ENCODE assay signal across 15 cellular contexts in the genomic region with DNA sequence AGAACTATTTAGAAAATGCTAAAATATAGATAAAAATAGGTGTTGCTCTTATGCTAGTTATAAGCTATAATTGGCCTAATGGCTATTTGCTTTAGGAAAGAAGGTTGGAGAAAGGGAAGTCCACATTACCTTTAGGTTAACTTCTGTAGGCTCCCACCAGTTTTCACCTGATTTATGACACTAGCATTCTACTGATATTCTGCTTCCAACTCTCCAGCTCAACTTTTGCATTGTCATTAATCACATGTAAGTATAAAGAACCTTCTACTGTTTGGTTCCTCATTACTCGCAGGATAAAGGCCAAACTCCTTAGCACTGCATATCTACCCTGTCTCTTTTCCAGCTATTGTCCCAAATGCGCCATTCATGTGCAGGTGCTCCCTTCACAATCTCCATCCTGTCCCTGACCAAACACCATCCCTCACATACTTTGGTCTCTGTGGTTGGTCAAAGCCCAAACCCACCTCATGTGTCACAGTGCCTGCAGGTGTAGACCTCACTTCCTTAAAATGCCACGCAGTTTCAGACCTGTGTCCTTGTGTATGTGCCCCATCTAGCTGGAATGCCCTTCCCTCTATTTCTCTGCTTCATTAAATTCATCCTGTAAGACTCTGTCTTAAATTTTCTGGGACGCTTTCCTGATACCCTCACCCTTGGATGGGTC. TPM values are rescaled to one million over a fixed set of nuclear protein-coding genes. Genes with fewer than 3 reads are reported as not detected.
DNase-seq lines count a peak whose midpoint lies in the region; ATAC-seq and TF ChIP-seq lines count a peak whose summit lies in the region.
"Had no signal": no experiment of that assay in that cellular context is flagged by ENCODE, and none has a peak within 500 bp of the region (broad histone marks: within the 10 kb centered on the region; RNA-seq: fewer than 3 reads in every experiment).

No MANE protein-coding gene starts in this region.

- peaks cover 11% of the 10 kb centered on the region for H3F3A ChIP-seq in MM.1S (ENCODE audit: insufficient read depth, low read length)

- peak overlapping the region; percentile 79 for H3K4me2 ChIP-seq in MM.1S (ENCODE audit: low read depth, low read length)

- ATAC-seq in activated naive CD8-positive, alpha-beta T cell treated with anti-CD3 and anti-CD28 coated beads, Interleukin-2, amount 50 U/mL, for 24 hours, result no peak
- ATAC-seq in GM21526 (IDR thresholded peaks at IDR 0.05; ENCODE audit: low FRiP score, unreplicated experiment), result no peak
- ATAC-seq in GM19023 (IDR thresholded peaks at IDR 0.05; ENCODE audit: unreplicated experiment), result no peak
- ATAC-seq in HG03025 (IDR thresholded peaks at IDR 0.05; ENCODE audit: low FRiP score, unreplicated experiment), result no peak

- peaks cover 52% of the 10 kb centered on the region for H3K36me3 Mint-ChIP-seq in activated CD4-positive, alpha-beta T cell treated with anti-CD3 and anti-CD28 coated beads, Interleukin-2, amount 10 ng/mL, durations not matched to agents 7 days and 5 days (ENCODE audit: low read depth)
- H3K36me3 Mint-ChIP-seq in activated naive CD8-positive, alpha-beta T cell treated with anti-CD3 and anti-CD28 coated beads, Interleukin-2, amount 50 U/mL, for 24 hours (ENCODE audit: low read depth), result peaks cover 18% of the 10 kb centered on the region
- H3K36me3 Mint-ChIP-seq in neural crest cell (ENCODE audit: low read depth), result peaks cover 3% of the 10 kb centered on the region

- H3K9me3 ChIP-seq in MM.1S (replicated peaks; ENCODE audit: insufficient read depth, low read length), result no peaks in the 10 kb centered on the region
- H3K9me3 ChIP-seq: vagina had no signal

- H3K27me3 ChIP-seq in MM.1S (replicated peaks; ENCODE audit: insufficient read depth, low read length), result no peaks in the 10 kb centered on the region
- H3K27me3 ChIP-seq: vagina had no signal

- H3K79me2 ChIP-seq in MM.1S (ENCODE audit: low read length), result peaks cover 78% of the 10 kb centered on the region

- H3K27me3 Mint-ChIP-seq in activated CD4-positive, alpha-beta T cell treated with anti-CD3 and anti-CD28 coated beads, Interleukin-2, amount 10 ng/mL, durations not matched to agents 7 days and 5 days, result no peaks in the 10 kb centered on the region
- H3K27me3 Mint-ChIP-seq in activated naive CD8-positive, alpha-beta T cell treated with anti-CD3 and anti-CD28 coated beads, Interleukin-2, amount 50 U/mL, for 24 hours, result no peaks in the 10 kb centered on the region
- no peaks in the 10 kb centered on the region for H3K27me3 Mint-ChIP-seq in neural crest cell (ENCODE audit: low read depth)

- TF ChIP-seq CTCF in MM.1S (IDR thresholded peaks at IDR 0.05; ENCODE audit: low read length) (no peak), neural crest cell (conservative IDR thresholded peaks at IDR 0.05) (no peak)

- peak overlapping the region; percentile 99 for H3K4me3 Mint-ChIP-seq in activated CD4-positive, alpha-beta T cell treated with anti-CD3 and anti-CD28 coated beads, Interleukin-2, amount 10 ng/mL, durations not matched to agents 7 days and 5 days
- peak overlapping the region; percentile 100 for H3K4me3 Mint-ChIP-seq in activated naive CD8-positive, alpha-beta T cell treated with anti-CD3 and anti-CD28 coated beads, Interleukin-2, amount 50 U/mL, for 24 hours
- H3K4me3 Mint-ChIP-seq in neural crest cell, result peak overlapping the region; percentile 4
- H3K4me3 Mint-ChIP-seq: dendritic cell treated with granulocyte-macrophage colony-stimulating factor and Interleukin-4, amounts not matched to agents 40 ng/mL and 50 ng/mL, for 4 days had no signal

- peaks cover 33% of the 10 kb centered on the region for H3K4me1 ChIP-seq in MM.1S (ENCODE audit: low read length)

- CTCF ChIA-PET in activated CD4-positive, alpha-beta T cell treated with anti-CD3 and anti-CD28 coated beads, Interleukin-2, amount 10 ng/mL, durations not matched to agents 7 days and 5 days (lab: Charles Lee), result interaction anchor here (0.5 to 5.2 kb wide), 6 partner anchors 9 to 94 kb away, joined by 3 to 33 read pairs (median 4); no protein-coding TSS in a partner anchor

- H4K20me1 ChIP-seq in MM.1S (ENCODE audit: insufficient read depth, low read length), result no peaks in the 10 kb centered on the region

- H3K4me1 Mint-ChIP-seq in activated CD4-positive, alpha-beta T cell treated with anti-CD3 and anti-CD28 coated beads, Interleukin-2, amount 10 ng/mL, durations not matched to agents 7 days and 5 days, result peaks cover 63% of the 10 kb centered on the region
- H3K4me1 Mint-ChIP-seq in activated naive CD8-positive, alpha-beta T cell treated with anti-CD3 and anti-CD28 coated beads, Interleukin-2, amount 50 U/mL, for 24 hours, result peaks cover 71% of the 10 kb centered on the region
- peaks cover 32% of the 10 kb centered on the region for H3K4me1 Mint-ChIP-seq in neural crest cell

- peak overlapping the region; percentile 13; the same call in 1 of the 2 replicates for H3K27ac ChIP-seq in MM.1S (ENCODE audit: low read length)
- H3K27ac ChIP-seq: vagina had no signal

- POLR2A ChIA-PET in activated CD4-positive, alpha-beta T cell treated with anti-CD3 and anti-CD28 coated beads, Interleukin-2, amount 10 ng/mL, durations not matched to agents 7 days and 5 days (lab: Charles Lee), result interaction anchor here (0.7 to 1.2 kb wide), 2 partner anchors 40 to 41 kb away, joined by 3 to 11 read pairs; no protein-coding TSS in a partner anchor

- H2AFZ ChIP-seq in MM.1S (ENCODE audit: low read length), result no peak overlapping the region

- H3K27ac Mint-ChIP-seq in activated CD4-positive, alpha-beta T cell treated with anti-CD3 and anti-CD28 coated beads, Interleukin-2, amount 10 ng/mL, durations not matched to agents 7 days and 5 days, result peak overlapping the region; percentile 1
- H3K27ac Mint-ChIP-seq in activated naive CD8-positive, alpha-beta T cell treated with anti-CD3 and anti-CD28 coated beads, Interleukin-2, amount 50 U/mL, for 24 hours, result no peak overlapping the region
- no peak overlapping the region for H3K27ac Mint-ChIP-seq in neural crest cell (ENCODE audit: unreplicated experiment)
- H3K27ac Mint-ChIP-seq: dendritic cell treated with granulocyte-macrophage colony-stimulating factor and Interleukin-4, amounts not matched to agents 40 ng/mL and 50 ng/mL, for 4 days had no signal

- no peak for DNase-seq in activated CD4-positive, alpha-beta T cell treated with anti-CD3 and anti-CD28 coated beads, Interleukin-2, amount 10 ng/mL, durations not matched to agents 7 days and 5 days
- DNase-seq in activated CD4-positive, alpha-beta T cell treated with anti-CD3 and anti-CD28 coated beads, Interleukin-2, amount 50 U/mL, for 1 hour, result no peak
- DNase-seq in MM.1S (no peak), neural crest cell (ENCODE audit: low read depth, low spot score) (no peak)
- DNase-seq in activated naive CD8-positive, alpha-beta T cell treated with anti-CD3 and anti-CD28 coated beads, Interleukin-2, amount 50 U/mL, for 24 hours, result no peak
- DNase-seq: ACHN, activated gamma-delta T cell, HCEC 1CT, head of caudate nucleus, NCI-H1436 had no signal

- no peaks in the 10 kb centered on the region for H3K9me2 ChIP-seq in MM.1S (replicated peaks; ENCODE audit: insufficient read depth, low read length)

- peaks cover 2% of the 10 kb centered on the region for H3K9me3 Mint-ChIP-seq in activated CD4-positive, alpha-beta T cell treated with anti-CD3 and anti-CD28 coated beads, Interleukin-2, amount 10 ng/mL, durations not matched to agents 7 days and 5 days
- H3K9me3 Mint-ChIP-seq in activated naive CD8-positive, alpha-beta T cell treated with anti-CD3 and anti-CD28 coated beads, Interleukin-2, amount 50 U/mL, for 24 hours, result no peaks in the 10 kb centered on the region
- no peaks in the 10 kb centered on the region for H3K9me3 Mint-ChIP-seq in neural crest cell
- H3K9me3 Mint-ChIP-seq: dendritic cell treated with granulocyte-macrophage colony-stimulating factor and Interleukin-4, amounts not matched to agents 40 ng/mL and 50 ng/mL, for 4 days had no signal

- H3K4me3 ChIP-seq in MM.1S (ENCODE audit: low read length), result 0 out of 2 replicates have a peak overlapping the region, but pooled peaks have one; percentile 12
- H3K4me3 ChIP-seq: vagina had no signal

- H3K36me3 ChIP-seq in MM.1S (replicated peaks; ENCODE audit: insufficient read depth, low read length), result no peaks in the 10 kb centered on the region
- H3K36me3 ChIP-seq: vagina had no signal

- H3K9ac ChIP-seq in MM.1S (ENCODE audit: low read length), result no peak overlapping the region

RNA-seq across cellular contexts. Expression of gene DDHD1, which starts 3.3 kb away (rescaled TPM):
- total RNA-seq in activated CD4-positive, alpha-beta T cell treated with anti-CD3 and anti-CD28 coated beads, Interleukin-2, amount 10 ng/mL, durations not matched to agents 7 days and 5 days, result 10 to 100 TPM; 53.8 to 58.0 TPM
- 17.9 and 18.0 TPM in 2 replicates for total RNA-seq in neural crest cell

Comparison
In these comparisons a context has a peak if more than half of its experiments do, and no peak if none do; other contexts are left out.
1. H3K4me3 Mint-ChIP-seq: peak in every context shown above with its lines; median percentile 100 in activated naive CD8-positive, alpha-beta T cell treated with anti-CD3 and anti-CD28 coated beads, Interleukin-2, amount 50 U/mL, for 24 hours; 99 in activated CD4-positive, alpha-beta T cell treated with anti-CD3 and anti-CD28 coated beads, Interleukin-2, amount 10 ng/mL, durations not matched to agents 7 days and 5 days; 4 in neural crest cell.